ENCODE assay signal across 1 cellular context in the genomic region with DNA sequence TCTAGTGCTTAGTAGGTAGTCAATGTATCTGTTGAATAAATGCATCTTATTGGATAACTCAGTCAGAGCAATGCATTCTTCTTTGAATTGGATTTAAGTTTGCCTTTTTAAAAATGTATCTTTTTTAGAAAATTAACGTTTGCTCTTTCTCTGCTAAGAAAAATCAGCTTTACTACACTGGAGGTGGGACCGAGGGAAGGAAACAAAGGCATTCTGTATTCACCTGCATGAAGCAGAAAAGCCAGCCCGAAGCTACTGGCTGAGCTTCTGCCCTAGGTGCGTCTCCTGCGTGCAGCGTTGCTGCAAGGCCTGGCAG.
TF ChIP-seq lines count a peak whose summit lies in the region.

No MANE protein-coding gene starts in this region.

TF ChIP-seq in SK-N-SH treated with all-trans-retinoic acid at 6 μM for 48 hours, 23 proteins besides CTCF, POLR2A, EP300 and RAD21 (continued from another document):
- TF ChIP-seq ZNF8 (CRISPR knock-in tag; IDR thresholded peaks at IDR 0.05) = no peak
TF ChIP-seq in SK-N-SH treated with all-trans-retinoic acid at 6 μM for 48 hours: peak in this region for 0.
